Comparison of ENCODE assay signal across 22 cellular contexts in the genomic region with DNA sequence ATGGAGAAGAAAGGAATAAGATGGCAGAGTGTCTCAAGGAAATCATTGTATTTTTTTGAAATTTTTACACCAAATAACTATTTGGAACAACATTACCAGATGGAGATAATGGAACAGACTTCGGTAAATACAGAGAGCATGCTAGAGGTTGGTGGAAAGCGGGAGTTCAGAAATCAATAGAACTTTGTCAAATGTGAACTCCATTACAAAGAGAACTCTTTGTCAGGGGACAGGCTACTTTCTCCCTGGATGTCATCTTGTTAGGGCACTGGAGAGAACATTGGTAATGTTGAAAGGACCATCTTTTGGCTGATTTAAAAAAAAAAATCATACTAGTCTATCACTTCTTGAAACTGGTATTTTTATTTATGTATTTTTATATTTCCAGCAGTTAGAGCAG. TPM values are rescaled to one million over a fixed set of nuclear protein-coding genes. Genes with fewer than 3 reads are reported as not detected.
DNase-seq lines count a peak whose midpoint lies in the region; ATAC-seq lines count a peak whose summit lies in the region.
"Had no signal": no experiment of that assay in that cellular context is flagged by ENCODE, and none has a peak within 500 bp of the region (broad histone marks: within the 10 kb centered on the region; RNA-seq: fewer than 3 reads in every experiment).

No MANE protein-coding gene starts in this region.

- no peaks in the 10 kb centered on the region for H3K79me1 ChIP-seq in mesendoderm (ENCODE audit: low read length)
- H3K79me1 ChIP-seq in neuronal stem cell (ENCODE audit: low read depth, low read length) = no peaks in the 10 kb centered on the region

- no peak overlapping the region for H4K91ac ChIP-seq in neuronal stem cell (ENCODE audit: low read depth, low read length, poor library complexity)

- no peak overlapping the region for H2BK120ac ChIP-seq in mesendoderm (ENCODE audit: low read depth, low read length)
- H2BK120ac ChIP-seq in neuronal stem cell (ENCODE audit: low read depth, low read length) = no peak overlapping the region

- intact Hi-C loops in Right ventricle myocardium inferior (cut with DNase I) = no loop called here

- H3K56ac ChIP-seq in mesendoderm (ENCODE audit: low read length) = no peak overlapping the region

- H3K36me3 ChIP-seq in mesendoderm (ENCODE audit: control insufficient read depth, insufficient read depth, low read length) (no peaks in the 10 kb centered on the region), neuronal stem cell (replicated peaks in 1 of 2; ENCODE audit: control insufficient read depth in 2 of 2, insufficient read depth in 2 of 2, low read length in 2 of 2) (no peaks in the 10 kb centered on the region)
- H3K36me3 ChIP-seq: BE2C, BLaER1 had no signal

- no peak for ATAC-seq in Right ventricle myocardium inferior
- ATAC-seq: GM12878 had no signal

- H3K27me3 ChIP-seq in mesendoderm (ENCODE audit: insufficient read depth, low read length, poor library complexity) (no peaks in the 10 kb centered on the region), neuronal stem cell (ENCODE audit: control insufficient read depth in 3 of 3, insufficient read depth in 3 of 3, low read depth in 1 of 3, low read length in 3 of 3) (no peaks in the 10 kb centered on the region)
- H3K27me3 ChIP-seq: BE2C, BLaER1 had no signal

- no peak overlapping the region for H3K4ac ChIP-seq in mesendoderm (ENCODE audit: low read depth, low read length)
- H3K4ac ChIP-seq in neuronal stem cell (ENCODE audit: low read length) = no peak overlapping the region

- no peak overlapping the region for H2BK15ac ChIP-seq in mesendoderm (replicated peaks; ENCODE audit: low read depth)
- H2BK15ac ChIP-seq in neuronal stem cell (ENCODE audit: low read length) = no peak overlapping the region

- H3K23ac ChIP-seq in mesendoderm (ENCODE audit: low read length) (no peak overlapping the region), neuronal stem cell (ENCODE audit: low read depth, low read length, poor library complexity) (no peak overlapping the region)

- no peak overlapping the region for H3K4me3 ChIP-seq in mesendoderm (ENCODE audit: low read length)
- no peak overlapping the region for H3K4me3 ChIP-seq in neuronal stem cell (ENCODE audit: low read length in 2 of 2)
- H3K4me3 ChIP-seq: BLaER1, GM12878 had no signal

- H2AFZ ChIP-seq in neuronal stem cell (ENCODE audit: low read length) = no peak overlapping the region

- H2BK5ac ChIP-seq in mesendoderm (ENCODE audit: low read length) = no peak overlapping the region
- no peak overlapping the region for H2BK5ac ChIP-seq in neuronal stem cell (ENCODE audit: low read length)

- no peak overlapping the region for H3K4me2 ChIP-seq in mesendoderm (ENCODE audit: low read length)
- H3K4me2 ChIP-seq in neuronal stem cell (ENCODE audit: insufficient read depth, low read length, poor library complexity, severe bottlenecking) = no peak overlapping the region
- H3K4me2 ChIP-seq: BLaER1 had no signal

- H4K5ac ChIP-seq in mesendoderm (ENCODE audit: low read length) = no peak overlapping the region

- DNase-seq in globus pallidus (ENCODE audit: low spot score) (peak; percentile 62), mesendoderm (no peak), pons (ENCODE audit: low spot score) (peak; percentile 65), Right ventricle myocardium inferior (ENCODE audit: missing footprints) (no peak), DMS79 (lab: John Stamatoyannopoulos, UW) (no peak), neuronal stem cell (ENCODE audit: low spot score) (no peak)
- DNase-seq: 8988T; ACHN; BE2C; C1 segment of cervical spinal cord; CD4-positive, alpha-beta memory T cell; CD4-positive, CD25-positive, alpha-beta regulatory T cell; CD8-positive, alpha-beta memory T cell; COR-L47; DND-41; EL; GDM1 had no signal

- no peak overlapping the region for H2BK12ac ChIP-seq in neuronal stem cell (ENCODE audit: low read length)

- no peak overlapping the region for H3K14ac ChIP-seq in neuronal stem cell (ENCODE audit: low read length)

- H4K8ac ChIP-seq in mesendoderm (ENCODE audit: low read depth, low read length) (peak overlapping the region; percentile 13), neuronal stem cell (ENCODE audit: low read depth, low read length) (no peak overlapping the region)

- H3K18ac ChIP-seq in mesendoderm (ENCODE audit: low read length) (no peak overlapping the region), neuronal stem cell (ENCODE audit: low read length) (no peak overlapping the region)

- H3K4me1 ChIP-seq in mesendoderm (ENCODE audit: control insufficient read depth, low read depth, low read length) (no peaks in the 10 kb centered on the region), neuronal stem cell (ENCODE audit: control insufficient read depth in 2 of 2, insufficient read depth in 1 of 2, low read depth in 1 of 2, low read length in 2 of 2) (no peaks in the 10 kb centered on the region)
- H3K4me1 ChIP-seq: BE2C had no signal

- WGBS in mesendoderm (ENCODE audit: extremely low coverage, insufficient coverage, low lambda C conversion rate) = no CpG with 5 or more reads among the region's 2 CpGs
- WGBS in neuronal stem cell (ENCODE audit: extremely low coverage in 2 of 2, insufficient read length in 2 of 2, insufficient replicate concordance in 1 of 2), 2 donors = no CpG with 5 or more reads among the region's 2 CpGs

- H2AK5ac ChIP-seq in mesendoderm (ENCODE audit: low read length) = no peak overlapping the region
- H2AK5ac ChIP-seq in neuronal stem cell (ENCODE audit: low read depth, low read length) = no peak overlapping the region

- H3K9me3 ChIP-seq in neuronal stem cell (replicated peaks in 1 of 2; ENCODE audit: control insufficient read depth in 2 of 2, insufficient read depth in 1 of 2, low read depth in 1 of 2, low read length in 2 of 2) = no peaks in the 10 kb centered on the region
- H3K9me3 ChIP-seq: BE2C had no signal

- no peak overlapping the region for H3K27ac ChIP-seq in mesendoderm (ENCODE audit: low read depth, low read length)
- no peak overlapping the region for H3K27ac ChIP-seq in neuronal stem cell (replicated peaks; ENCODE audit: low read length)
- H3K27ac ChIP-seq: BLaER1 had no signal

- H3K79me2 ChIP-seq in mesendoderm (ENCODE audit: control insufficient read depth, insufficient read depth, low read length) = no peaks in the 10 kb centered on the region

- H3K9ac ChIP-seq in mesendoderm (ENCODE audit: low read length) (no peak overlapping the region), neuronal stem cell (ENCODE audit: low read depth, low read length, poor library complexity) (no peak overlapping the region)
- H3K9ac ChIP-seq: BLaER1 had no signal

RNA-seq across cellular contexts. Expression of a gene that starts 30.8 kb away (rescaled TPM):
- polyA plus RNA-seq in mesendoderm (2013, experiment 1 of 2) = 0.25 TPM
- 0.27 TPM for polyA plus RNA-seq in mesendoderm (2013, experiment 2 of 2)
- total RNA-seq in Right ventricle myocardium inferior = not detected
- 0.85 TPM for polyA plus RNA-seq in neuronal stem cell (2013, experiment 1 of 2)
- polyA plus RNA-seq in neuronal stem cell (2013, experiment 2 of 2) = 0.94 TPM
- total RNA-seq: CD4-positive, alpha-beta memory T cell; CD4-positive, CD25-positive, alpha-beta regulatory T cell; CD8-positive, alpha-beta memory T cell; Daoy; G401; GM12878 had no signal
- polyA plus RNA-seq: CD14-positive monocyte; CD4-positive, alpha-beta memory T cell; CD4-positive, CD25-positive, alpha-beta regulatory T cell; CD8-positive, alpha-beta memory T cell had no signal

Comparison
In these comparisons a context has a peak if more than half of its experiments do, and no peak if none do; other contexts are left out.
1. DNase-seq: peak in globus pallidus (single experiment) and pons (single experiment); none in mesendoderm (single experiment), Right ventricle myocardium inferior (single experiment), DMS79 (single experiment) and neuronal stem cell (single experiment).